29 cellular contexts compared by ENCODE assay signal in the genomic region with DNA sequence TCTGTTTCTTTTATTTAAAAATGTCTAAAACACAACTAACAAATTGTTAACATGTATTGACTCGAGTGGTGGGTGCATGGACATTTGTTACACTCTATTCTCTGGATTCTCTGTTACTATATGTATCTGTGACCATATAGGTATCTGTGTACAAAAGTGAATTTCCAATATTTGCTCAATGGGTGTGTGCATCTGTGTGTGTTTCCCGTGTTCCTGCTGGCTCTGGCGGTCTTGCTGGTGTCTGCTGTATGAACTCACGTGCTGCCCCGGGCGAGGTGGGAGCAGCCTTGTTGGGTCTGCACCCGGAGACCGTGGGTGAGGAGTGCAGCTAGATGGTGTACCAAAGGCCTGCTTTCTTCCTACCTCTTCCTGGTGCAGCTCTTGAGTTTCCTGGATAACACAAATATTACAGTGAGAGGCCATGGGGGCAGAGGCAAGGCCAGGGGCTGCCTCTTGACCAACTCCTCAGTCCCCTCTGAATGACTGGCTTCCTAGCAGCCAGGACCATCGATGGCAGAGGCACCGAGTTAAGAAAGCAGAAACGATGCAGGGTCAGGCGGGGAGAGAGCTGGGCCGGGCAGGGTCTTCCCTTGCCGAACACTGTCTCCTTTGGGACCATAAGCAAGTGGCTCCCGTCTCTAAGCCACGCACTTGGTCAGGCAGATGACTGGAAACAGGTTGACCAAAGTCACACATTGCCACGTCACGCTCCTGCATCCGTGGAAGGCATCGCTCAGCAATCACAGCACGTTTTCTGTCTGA. TPM values are rescaled to one million over a fixed set of nuclear protein-coding genes. Genes with fewer than 3 reads are reported as not detected.
"Had no signal": no experiment of that assay in that cellular context is flagged by ENCODE, and none has a peak within 500 bp of the region (broad histone marks: within the 10 kb centered on the region; RNA-seq: fewer than 3 reads in every experiment).

No MANE protein-coding gene starts in this region.

- ATAC-seq: effector memory CD8-positive, alpha-beta T cell; esophagus mucosa; gastrocnemius medialis; heart right ventricle; left cardiac atrium; left lobe of liver; left ventricle myocardium superior; lower lobe of right lung had no signal

- H3K9me3 ChIP-seq: colonic mucosa, esophagus squamous epithelium, gastrocnemius medialis, heart right ventricle, lower lobe of right lung had no signal

- H3K4me3 ChIP-seq: colonic mucosa, esophagus squamous epithelium, gastrocnemius medialis, heart right ventricle, lower lobe of right lung had no signal

- H3K4me1 ChIP-seq: colonic mucosa, esophagus squamous epithelium, gastrocnemius medialis, heart right ventricle, lower lobe of right lung had no signal

- FAIRE-seq: endometrium, islet of Langerhans, keratinocyte had no signal

- H3K27me3 ChIP-seq: colonic mucosa, gastrocnemius medialis had no signal

- DNase-seq: colonic mucosa; cortex of kidney; effector CD8-positive, alpha-beta T cell; effector memory CD8-positive, alpha-beta T cell; endodermal cell; erythroblast; esophagus squamous epithelium; foreskin fibroblast; foreskin melanocyte; gastrocnemius medialis; glutamatergic neuron; head of caudate nucleus; heart right ventricle; hippocampal formation; left cardiac atrium; left ventricle myocardium superior; lower lobe of right lung; mesenchymal stem cell had no signal

- H3K27ac ChIP-seq: colonic mucosa, epithelial cell of prostate, esophagus squamous epithelium, gastrocnemius medialis, heart right ventricle, lower lobe of right lung had no signal

- H3K36me3 ChIP-seq: colonic mucosa, esophagus squamous epithelium, gastrocnemius medialis, heart right ventricle, lower lobe of right lung had no signal

RNA-seq across cellular contexts. Expression of a gene that starts 49.5 kb away (rescaled TPM):
- total RNA-seq: dermis microvascular lymphatic vessel endothelial cell, esophagus mucosa, gastrocnemius medialis, glomerular endothelial cell, kidney epithelial cell, left ventricle myocardium superior, lower lobe of right lung, lung microvascular endothelial cell, mesothelial cell of epicardium had no signal
